Comparison of ENCODE assay signal across 10 cellular contexts in genomic region chr6:31576897-31577341, GRCh38. TPM values are rescaled to one million over a fixed set of nuclear protein-coding genes. Genes with fewer than 3 reads are reported as not detected.
A peak's percentile ranks its signal among the peaks of the same experiment; 100 is the strongest.
DNase-seq lines count a peak whose midpoint lies in the region; ATAC-seq and TF ChIP-seq lines count a peak whose summit lies in the region.
"Had no signal": no experiment of that assay in that cellular context is flagged by ENCODE, and none has a peak within 500 bp of the region (broad histone marks: within the 10 kb centered on the region; RNA-seq: fewer than 3 reads in every experiment).

No MANE protein-coding gene starts in this region.

- H3K9me3 ChIP-seq in T-helper 17 cell (ENCODE audit: control insufficient read depth, low read length, poor library complexity, severe bottlenecking) = no peaks in the 10 kb centered on the region
- H3K9me3 ChIP-seq: pancreas had no signal

- DNase-seq in T-helper 17 cell = no peak
- DNase-seq in stimulated activated CD8-positive, alpha-beta memory T cell treated with anti-CD3 and anti-CD28 coated beads, Interleukin-4, amount 100 ng/mL, for 48 hours = peak; percentile 74
- no peak for DNase-seq in NCI-H1436 (lab: John Stamatoyannopoulos, UW)
- DNase-seq: GM23248 had no signal

- H3K27ac Mint-ChIP-seq in T-helper 17 cell = peak overlapping the region; percentile 99
- peak overlapping the region; percentile 79 for H3K27ac Mint-ChIP-seq in dendritic cell treated with granulocyte-macrophage colony-stimulating factor and Interleukin-4, amounts not matched to agents 40 ng/mL and 50 ng/mL, for 4 days

- intact Hi-C loops in dendritic cell treated with granulocyte-macrophage colony-stimulating factor and Interleukin-4, amounts not matched to agents 40 ng/mL and 50 ng/mL, for 4 days (cut with micrococcal nuclease) = no loop called here

- no peaks in the 10 kb centered on the region for H3K27me3 Mint-ChIP-seq in T-helper 17 cell
- H3K27me3 Mint-ChIP-seq in dendritic cell treated with granulocyte-macrophage colony-stimulating factor and Interleukin-4, amounts not matched to agents 40 ng/mL and 50 ng/mL, for 4 days = peaks cover 3% of the 10 kb centered on the region

- H3K4me3 Mint-ChIP-seq in T-helper 17 cell = peak overlapping the region; percentile 100
- H3K4me3 Mint-ChIP-seq in dendritic cell treated with granulocyte-macrophage colony-stimulating factor and Interleukin-4, amounts not matched to agents 40 ng/mL and 50 ng/mL, for 4 days = peak overlapping the region; percentile 82

- H3K36me3 Mint-ChIP-seq in T-helper 17 cell (ENCODE audit: low read depth) = peaks cover 35% of the 10 kb centered on the region
- peaks cover 35% of the 10 kb centered on the region for H3K36me3 Mint-ChIP-seq in dendritic cell treated with granulocyte-macrophage colony-stimulating factor and Interleukin-4, amounts not matched to agents 40 ng/mL and 50 ng/mL, for 4 days (ENCODE audit: low read depth)

- ATAC-seq in T-helper 17 cell (no peak), GM19324 (IDR thresholded peaks at IDR 0.05; ENCODE audit: low FRiP score, unreplicated experiment) (no peak), HG03442 (IDR thresholded peaks at IDR 0.05; ENCODE audit: unreplicated experiment) (no peak)
- ATAC-seq: pancreas, SK-N-SH treated with all-trans-retinoic acid at 6 μM for 48 hours had no signal

- TF ChIP-seq POLR2A in GM19099 (IDR thresholded peaks at IDR 0.05; ENCODE audit: extremely low read depth, insufficient read length, low read depth) = peak; percentile 62

- H3K9me3 Mint-ChIP-seq in dendritic cell treated with granulocyte-macrophage colony-stimulating factor and Interleukin-4, amounts not matched to agents 40 ng/mL and 50 ng/mL, for 4 days = no peaks in the 10 kb centered on the region

- H3K4me1 Mint-ChIP-seq in T-helper 17 cell = peaks cover 67% of the 10 kb centered on the region
- peaks cover 81% of the 10 kb centered on the region for H3K4me1 Mint-ChIP-seq in dendritic cell treated with granulocyte-macrophage colony-stimulating factor and Interleukin-4, amounts not matched to agents 40 ng/mL and 50 ng/mL, for 4 days (ENCODE audit: low read depth)

RNA-seq across cellular contexts. Expression of gene TNF, which starts 1.6 kb away (rescaled TPM):
- 10 to 100 TPM; 28.9 to 33.6 TPM for total RNA-seq in T-helper 17 cell
- total RNA-seq: GM23248 had no signal

RNA-seq across cellular contexts. Expression of gene LTA, which starts 4.8 kb away (rescaled TPM):
- total RNA-seq in T-helper 17 cell = 10 to 100 TPM; 19.9 to 26.0 TPM
- total RNA-seq: GM23248 had no signal

RNA-seq across cellular contexts. Expression of gene LTB, which starts 5.3 kb away (rescaled TPM):
- total RNA-seq in T-helper 17 cell = 100 to 1,000 TPM; 791 to 891 TPM
- total RNA-seq: GM23248 had no signal

RNA-seq across cellular contexts. Expression of gene LST1, which starts 9.2 kb away (rescaled TPM):
- 10 to 100 TPM; 30.6 to 42.6 TPM for total RNA-seq in T-helper 17 cell
- total RNA-seq: GM23248 had no signal

RNA-seq across cellular contexts. Expression of gene NCR3, which starts 15.9 kb away (rescaled TPM):
- total RNA-seq in T-helper 17 cell = 1 to 10 TPM; 5.7 to 8.2 TPM
- total RNA-seq: GM23248 had no signal
